20 cellular contexts compared by ENCODE assay signal in genomic region chr3:29349049-29349448, GRCh38.
"Had no signal": no experiment of that assay in that cellular context is flagged by ENCODE, and none has a peak within 500 bp of the region (broad histone marks: within the 10 kb centered on the region; RNA-seq: fewer than 3 reads in every experiment).

No MANE protein-coding gene starts in this region.

- ATAC-seq: esophagus mucosa; heart right ventricle; naive thymus-derived CD4-positive, alpha-beta T cell; pancreas; right cardiac atrium; stimulated activated naive B cell treated with anti-CD40 and anti-IgM and Interleukin-4, amounts not matched to agents 10 μg/mL and 1 μg/mL and 100 μg/mL, for 72 hours; stimulated activated naive CD8-positive, alpha-beta T cell treated with anti-CD3 and anti-CD28 coated beads, Interleukin-15, amount 100 ng/mL, for 72 hours; upper lobe of right lung had no signal

- FAIRE-seq: frontal cortex, islet of Langerhans, pancreas had no signal

- H3K27me3 Mint-ChIP-seq: progenitor cell of endocrine pancreas; stimulated activated naive B cell treated with anti-CD40 and anti-IgM and Interleukin-4, amounts not matched to agents 10 μg/mL and 1 μg/mL and 100 μg/mL, for 72 hours; stimulated activated naive CD8-positive, alpha-beta T cell treated with anti-CD3 and anti-CD28 coated beads, Interleukin-15, amount 100 ng/mL, for 72 hours had no signal

- H3K27me3 ChIP-seq: heart right ventricle, pancreas, testis, tibial nerve, upper lobe of right lung, vagina had no signal

- H3K9me3 ChIP-seq: heart right ventricle, pancreas, testis, tibial nerve, upper lobe of right lung, vagina had no signal

- H3K27ac ChIP-seq: heart right ventricle, pancreas, testis, upper lobe of right lung, vagina had no signal

- H3K4me1 Mint-ChIP-seq: stimulated activated naive B cell treated with anti-CD40 and anti-IgM and Interleukin-4, amounts not matched to agents 10 μg/mL and 1 μg/mL and 100 μg/mL, for 72 hours; stimulated activated naive CD8-positive, alpha-beta T cell treated with anti-CD3 and anti-CD28 coated beads, Interleukin-15, amount 100 ng/mL, for 72 hours had no signal

- DNase-seq: effector memory CD4-positive, alpha-beta T cell; heart right ventricle; hypothalamus; kidney glomerular epithelial cell; naive thymus-derived CD4-positive, alpha-beta T cell; nephron progenitor cell; pancreas; right cardiac atrium; stimulated activated CD4-positive, alpha-beta T cell treated with anti-CD3 and anti-CD28 coated beads, Interleukin-4, amount 100 ng/mL, for 4 hours; stimulated activated naive B cell treated with anti-CD40 and anti-IgM and Interleukin-4, amounts not matched to agents 10 μg/mL and 1 μg/mL and 100 μg/mL, for 72 hours; stimulated activated naive CD8-positive, alpha-beta T cell treated with anti-CD3 and anti-CD28 coated beads, Interleukin-15, amount 100 ng/mL, for 72 hours; testis; upper lobe of right lung had no signal

- H3K36me3 ChIP-seq: heart right ventricle, pancreas, tibial nerve, upper lobe of right lung, vagina had no signal

- H3K4me1 ChIP-seq: pancreas, upper lobe of right lung had no signal

- H3K4me3 Mint-ChIP-seq: naive thymus-derived CD4-positive, alpha-beta T cell; nephron progenitor cell; stimulated activated naive B cell treated with anti-CD40 and anti-IgM and Interleukin-4, amounts not matched to agents 10 μg/mL and 1 μg/mL and 100 μg/mL, for 72 hours; stimulated activated naive CD8-positive, alpha-beta T cell treated with anti-CD3 and anti-CD28 coated beads, Interleukin-15, amount 100 ng/mL, for 72 hours had no signal

- H3K36me3 Mint-ChIP-seq: naive thymus-derived CD4-positive, alpha-beta T cell; stimulated activated naive B cell treated with anti-CD40 and anti-IgM and Interleukin-4, amounts not matched to agents 10 μg/mL and 1 μg/mL and 100 μg/mL, for 72 hours had no signal

- H3K27ac Mint-ChIP-seq: naive thymus-derived CD4-positive, alpha-beta T cell; nephron progenitor cell; progenitor cell of endocrine pancreas; stimulated activated naive B cell treated with anti-CD40 and anti-IgM and Interleukin-4, amounts not matched to agents 10 μg/mL and 1 μg/mL and 100 μg/mL, for 72 hours had no signal

- H3K9me3 Mint-ChIP-seq: naive thymus-derived CD4-positive, alpha-beta T cell; stimulated activated naive B cell treated with anti-CD40 and anti-IgM and Interleukin-4, amounts not matched to agents 10 μg/mL and 1 μg/mL and 100 μg/mL, for 72 hours; stimulated activated naive CD8-positive, alpha-beta T cell treated with anti-CD3 and anti-CD28 coated beads, Interleukin-15, amount 100 ng/mL, for 72 hours had no signal

- H3K4me3 ChIP-seq: heart right ventricle, pancreas, smooth muscle cell, testis, tibial nerve, upper lobe of right lung, vagina had no signal
